In genomic region chr4:88709989-88710388, GRCh38 we compare ENCODE assay signal across 19 cellular contexts. TPM values are rescaled to one million over a fixed set of nuclear protein-coding genes. Genes with fewer than 3 reads are reported as not detected.
DNase-seq lines count a peak whose midpoint lies in the region; ATAC-seq, FAIRE-seq and TF ChIP-seq lines count a peak whose summit lies in the region.
"Had no signal": no experiment of that assay in that cellular context is flagged by ENCODE, and none has a peak within 500 bp of the region (broad histone marks: within the 10 kb centered on the region; RNA-seq: fewer than 3 reads in every experiment).

No MANE protein-coding gene starts in this region.

- peak; percentile 78 for ATAC-seq in activated CD4-positive, alpha-beta T cell treated with anti-CD3 and anti-CD28 coated beads for 36 hours
- ATAC-seq in stimulated activated naive CD8-positive, alpha-beta T cell treated with anti-CD3 and anti-CD28 coated beads, Interleukin-15, amount 100 ng/mL, for 72 hours, result peak; percentile 54
- no peak for ATAC-seq in stimulated activated naive CD8-positive, alpha-beta T cell treated with anti-CD3 and anti-CD28 coated beads, Interleukin-15, Interleukin-2, amounts not matched to agents 100 U/mL and 50 U/mL, for 24 hours

- POLR2A ChIA-PET in activated CD4-positive, alpha-beta T cell treated with anti-CD3 and anti-CD28 coated beads for 36 hours (lab: Charles Lee), result no interaction called here

- no peak for DNase-seq in activated CD4-positive, alpha-beta T cell treated with anti-CD3 and anti-CD28 coated beads for 36 hours
- DNase-seq in activated CD4-positive, alpha-beta T cell treated with anti-CD3 and anti-CD28 coated beads, Interleukin-2, amount 50 U/mL, for 1 hour, result no peak
- DNase-seq in stimulated activated naive CD8-positive, alpha-beta T cell treated with anti-CD3 and anti-CD28 coated beads, Interleukin-15, amount 100 ng/mL, for 72 hours, result no peak
- DNase-seq in stimulated activated naive CD8-positive, alpha-beta T cell treated with anti-CD3 and anti-CD28 coated beads, Interleukin-15, Interleukin-2, amounts not matched to agents 100 U/mL and 50 U/mL, for 24 hours, result no peak
- DNase-seq in bronchial epithelial cell (ENCODE audit: low read depth) (peak; percentile 30), CD14-positive monocyte (ENCODE audit: low spot score) (no peak), NCI-H1436 (lab: John Stamatoyannopoulos, UW) (no peak)
- DNase-seq: 8988T; AML-193; Calu3; CD4-positive, CD25-positive, alpha-beta regulatory T cell; DMS79 treated with DMSO at 0.1 percent for 48 hours; EL had no signal

- no peak overlapping the region for H3K4me3 ChIP-seq in bronchial epithelial cell (ENCODE audit: low read depth, low read length)
- H3K4me3 ChIP-seq: BLaER1, HAP-1 had no signal

- no peak for FAIRE-seq in bronchial epithelial cell (lab: Jason Lieb, UNC)
- FAIRE-seq: G401.6, GM12891, GM19239, H1 had no signal

- peaks cover 65% of the 10 kb centered on the region for H3K36me3 Mint-ChIP-seq in activated CD4-positive, alpha-beta T cell treated with anti-CD3 and anti-CD28 coated beads for 36 hours (ENCODE audit: low read depth)
- H3K36me3 Mint-ChIP-seq in CD14-positive monocyte, result peaks cover 82 to 90% of the 10 kb centered on the region in 2 donors

- H3K4me3 Mint-ChIP-seq in activated CD4-positive, alpha-beta T cell treated with anti-CD3 and anti-CD28 coated beads for 36 hours, result no peak overlapping the region
- no peak overlapping the region for H3K4me3 Mint-ChIP-seq in stimulated activated naive CD8-positive, alpha-beta T cell treated with anti-CD3 and anti-CD28 coated beads, Interleukin-15, amount 100 ng/mL, for 72 hours
- H3K4me3 Mint-ChIP-seq in CD14-positive monocyte, result no peak overlapping the region
- H3K4me3 Mint-ChIP-seq: CD4-positive, CD25-positive, alpha-beta regulatory T cell had no signal

- H3K27ac Mint-ChIP-seq in activated CD4-positive, alpha-beta T cell treated with anti-CD3 and anti-CD28 coated beads for 36 hours, result peak overlapping the region; percentile 35
- no peak overlapping the region for H3K27ac Mint-ChIP-seq in stimulated activated naive CD8-positive, alpha-beta T cell treated with anti-CD3 and anti-CD28 coated beads, Interleukin-15, amount 100 ng/mL, for 72 hours
- H3K27ac Mint-ChIP-seq in CD14-positive monocyte, result no peak overlapping the region

- no peak for TF ChIP-seq CTCF in bronchial epithelial cell (IDR thresholded peaks at IDR 0.05; ENCODE audit: insufficient read depth, low read length, severe bottlenecking)
- no peak for TF ChIP-seq CTCF in CD14-positive monocyte (IDR thresholded peaks at IDR 0.05)

- intact Hi-C loops in activated CD4-positive, alpha-beta T cell treated with anti-CD3 and anti-CD28 coated beads for 36 hours (cut with DNase I, micrococcal nuclease), result no loop called here
- intact Hi-C loops in CD14-positive monocyte (cut with micrococcal nuclease), result no loop called here

- H3K27me3 Mint-ChIP-seq in activated CD4-positive, alpha-beta T cell treated with anti-CD3 and anti-CD28 coated beads for 36 hours, result no peaks in the 10 kb centered on the region
- no peaks in the 10 kb centered on the region for H3K27me3 Mint-ChIP-seq in stimulated activated naive CD8-positive, alpha-beta T cell treated with anti-CD3 and anti-CD28 coated beads, Interleukin-15, amount 100 ng/mL, for 72 hours
- no peaks in the 10 kb centered on the region for H3K27me3 Mint-ChIP-seq in CD14-positive monocyte (ENCODE audit: low read depth in 3 of 3)
- H3K27me3 Mint-ChIP-seq: CD4-positive, CD25-positive, alpha-beta regulatory T cell had no signal

- peaks cover 18% of the 10 kb centered on the region for H3K4me1 Mint-ChIP-seq in activated CD4-positive, alpha-beta T cell treated with anti-CD3 and anti-CD28 coated beads for 36 hours
- peaks cover 9% of the 10 kb centered on the region for H3K4me1 Mint-ChIP-seq in stimulated activated naive CD8-positive, alpha-beta T cell treated with anti-CD3 and anti-CD28 coated beads, Interleukin-15, amount 100 ng/mL, for 72 hours
- peaks cover 3% of the 10 kb centered on the region for H3K4me1 Mint-ChIP-seq in CD14-positive monocyte

- H3K27me3 ChIP-seq in bronchial epithelial cell (ENCODE audit: control insufficient read depth, insufficient read depth, low read length), result no peaks in the 10 kb centered on the region
- H3K27me3 ChIP-seq: BLaER1 had no signal

- H3K9me3 Mint-ChIP-seq in activated CD4-positive, alpha-beta T cell treated with anti-CD3 and anti-CD28 coated beads for 36 hours (ENCODE audit: low read depth), result peaks cover 6% of the 10 kb centered on the region
- peaks cover 4 to 6% of the 10 kb centered on the region in 2 donors for H3K9me3 Mint-ChIP-seq in stimulated activated naive CD8-positive, alpha-beta T cell treated with anti-CD3 and anti-CD28 coated beads, Interleukin-15, amount 100 ng/mL, for 72 hours
- peaks cover 0 to 6% (median 0%) of the 10 kb centered on the region in 7 donors for H3K9me3 Mint-ChIP-seq in CD14-positive monocyte

- CTCF ChIA-PET in activated CD4-positive, alpha-beta T cell treated with anti-CD3 and anti-CD28 coated beads for 36 hours (lab: Charles Lee), result interaction anchor here (1.4 kb wide), 1 partner anchor 170 kb away, joined by 3 read pairs; no protein-coding TSS in a partner anchor

- H3K36me3 ChIP-seq in bronchial epithelial cell (ENCODE audit: control insufficient read depth, insufficient read depth, low read length), result no peaks in the 10 kb centered on the region
- H3K36me3 ChIP-seq: HAP-1 had no signal

RNA-seq across cellular contexts. Expression of gene NAP1L5, which starts 12.4 kb away (rescaled TPM):
- 1 to 10 TPM; 4.9 to 5.2 TPM for total RNA-seq in activated CD4-positive, alpha-beta T cell treated with anti-CD3 and anti-CD28 coated beads for 36 hours
- total RNA-seq in bronchial epithelial cell, result 0.26 and 0.77 TPM in 2 replicates
- under 1 TPM; 0.18 to 0.41 TPM for polyA plus RNA-seq in CD14-positive monocyte
- total RNA-seq: Calu3 had no signal
